Comparison of ENCODE assay signal across 29 cellular contexts in genomic region chr17:79214459-79214858, GRCh38.
"Had no signal": no experiment of that assay in that cellular context is flagged by ENCODE, and none has a peak within 500 bp of the region (broad histone marks: within the 10 kb centered on the region; RNA-seq: fewer than 3 reads in every experiment).

No MANE protein-coding gene starts in this region.

- H3K9me3 Mint-ChIP-seq: activated naive CD4-positive, alpha-beta T cell treated with anti-CD3 and anti-CD28 coated beads, Interleukin-2, amount 50 U/mL, for 24 hours; activated naive CD8-positive, alpha-beta T cell treated with anti-CD3 and anti-CD28 coated beads, Interleukin-2, amount 10 ng/mL, durations not matched to agents 7 days and 5 days; activated T-cell treated with anti-CD3 and anti-CD28 coated beads, Interleukin-2, amount 50 U/mL, for 24 hours; activated T-helper 2 cell treated with anti-CD3 and anti-CD28 coated beads, Interferon-gamma antibody, Interleukin-2, Interleukin-4, amounts not matched to agents 10 μg/mL and 5 μg/mL and 100 μg/mL, durations not matched to agents 14 hours and 24 hours and 36 hours had no signal

- H3K4me1 ChIP-seq: ascending aorta, SJSA1 had no signal

- H3K4me3 ChIP-seq: ascending aorta, cardiac muscle cell, SJSA1 had no signal

- ATAC-seq: activated CD8-positive, alpha-beta T cell treated with anti-CD3 and anti-CD28 coated beads, Interleukin-2, amount 10 ng/mL, durations not matched to agents 7 days and 5 days had no signal

- H3K4me1 Mint-ChIP-seq: activated naive CD4-positive, alpha-beta T cell treated with anti-CD3 and anti-CD28 coated beads, Interleukin-2, amount 50 U/mL, for 24 hours; activated naive CD8-positive, alpha-beta T cell treated with anti-CD3 and anti-CD28 coated beads, Interleukin-2, amount 10 ng/mL, durations not matched to agents 7 days and 5 days had no signal

- H3K27ac Mint-ChIP-seq: activated CD8-positive, alpha-beta T cell treated with anti-CD3 and anti-CD28 coated beads, Interleukin-2, amount 10 ng/mL, durations not matched to agents 7 days and 5 days; activated naive CD4-positive, alpha-beta T cell treated with anti-CD3 and anti-CD28 coated beads, Interleukin-2, amount 50 U/mL, for 24 hours; activated naive CD8-positive, alpha-beta T cell treated with anti-CD3 and anti-CD28 coated beads, Interleukin-2, amount 10 ng/mL, durations not matched to agents 7 days and 5 days; activated T-cell treated with anti-CD3 and anti-CD28 coated beads, Interleukin-2, amount 50 U/mL, for 24 hours; activated T-helper 2 cell treated with anti-CD3 and anti-CD28 coated beads, Interferon-gamma antibody, Interleukin-2, Interleukin-4, amounts not matched to agents 10 μg/mL and 5 μg/mL and 100 μg/mL, durations not matched to agents 14 hours and 24 hours and 36 hours had no signal

- H3K27me3 ChIP-seq: ascending aorta, cardiac muscle cell had no signal

- H3K36me3 Mint-ChIP-seq: activated naive CD4-positive, alpha-beta T cell treated with anti-CD3 and anti-CD28 coated beads, Interleukin-2, amount 50 U/mL, for 24 hours; activated naive CD8-positive, alpha-beta T cell treated with anti-CD3 and anti-CD28 coated beads, Interleukin-2, amount 10 ng/mL, durations not matched to agents 7 days and 5 days had no signal

- H3K9me3 ChIP-seq: ascending aorta had no signal

- H3K27ac ChIP-seq: ascending aorta, cardiac muscle cell, SJSA1, VCaP had no signal

- DNase-seq: activated CD4-positive, alpha-beta T cell treated with anti-CD3 and anti-CD28 coated beads for 1 hour; activated CD4-positive, alpha-beta T cell treated with anti-CD3 and anti-CD28 coated beads for 48 hours; activated CD4-positive, CD25-positive, alpha-beta regulatory T cell; activated CD8-positive, alpha-beta T cell treated with anti-CD3 and anti-CD28 coated beads, Interleukin-2, amount 10 ng/mL, durations not matched to agents 7 days and 5 days; activated gamma-delta T cell; activated naive CD4-positive, alpha-beta T cell treated with Interleukin-2 at 50 U/mL for 16 hours; activated naive CD8-positive, alpha-beta T cell treated with anti-CD3 and anti-CD28 coated beads, Interleukin-2, amount 10 ng/mL, durations not matched to agents 7 days and 5 days; activated T-cell treated with anti-CD3 and anti-CD28 coated beads, Interleukin-2, amount 50 U/mL, for 24 hours; cerebellar nuclear complex; Karpas-422; KBM-7; NCI-H1105; NCI-H1417 treated with DMSO at 0.1 percent for 48 hours; NCI-H187; NCI-H2227 treated with DMSO at 0.1 percent for 48 hours; NCI-H510A treated with DMSO at 0.1 percent for 48 hours; NCI-H526 treated with DMSO at 0.1 percent for 48 hours; NCI-H774; SHP77 treated with DMSO at 0.1 percent for 48 hours; SW 1271; T-helper 1 cell; T-helper 2 cell; T-helper 9 cell had no signal

- H3K4me3 Mint-ChIP-seq: activated CD8-positive, alpha-beta T cell treated with anti-CD3 and anti-CD28 coated beads, Interleukin-2, amount 10 ng/mL, durations not matched to agents 7 days and 5 days; activated naive CD4-positive, alpha-beta T cell treated with anti-CD3 and anti-CD28 coated beads, Interleukin-2, amount 50 U/mL, for 24 hours; activated naive CD8-positive, alpha-beta T cell treated with anti-CD3 and anti-CD28 coated beads, Interleukin-2, amount 10 ng/mL, durations not matched to agents 7 days and 5 days; activated T-cell treated with anti-CD3 and anti-CD28 coated beads, Interleukin-2, amount 50 U/mL, for 24 hours had no signal

- H3K36me3 ChIP-seq: ascending aorta, cardiac muscle cell, SJSA1 had no signal
